ENCODE assay signal across 9 cellular contexts in the genomic region with DNA sequence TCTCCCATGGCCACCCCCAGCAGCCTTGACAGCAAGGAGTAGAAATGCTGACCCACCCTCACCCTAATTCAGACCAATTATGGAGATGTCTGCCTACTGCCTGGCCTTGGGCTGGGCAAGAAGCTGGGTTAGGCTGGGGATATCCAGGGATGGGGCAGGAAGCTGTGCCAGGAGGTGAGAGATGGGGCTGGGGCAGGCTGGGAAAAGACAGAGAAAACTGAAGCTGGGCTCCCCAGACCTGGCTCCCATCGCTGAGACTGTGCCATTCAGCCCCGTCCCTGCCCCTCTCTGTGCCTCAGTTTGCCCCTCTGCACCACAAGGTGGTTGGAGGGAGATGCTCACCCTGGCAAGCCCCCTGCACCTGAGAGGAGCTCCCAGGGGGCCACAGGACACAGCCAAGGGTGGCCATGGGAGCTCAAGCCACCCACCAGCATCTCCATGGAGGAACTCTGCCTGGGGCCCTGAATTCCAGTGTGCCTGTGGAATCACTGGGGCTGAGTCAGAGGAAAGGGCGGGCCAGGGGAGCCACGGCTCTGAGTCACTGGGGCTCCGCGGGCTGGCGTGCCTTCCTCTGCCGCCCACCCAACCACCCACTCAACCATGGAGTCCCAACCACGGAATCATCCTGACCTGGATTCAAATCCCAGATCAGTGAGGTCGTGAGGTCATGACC. TPM values are rescaled to one million over a fixed set of nuclear protein-coding genes. Genes with fewer than 3 reads are reported as not detected.
DNase-seq lines count a peak whose midpoint lies in the region; ATAC-seq and TF ChIP-seq lines count a peak whose summit lies in the region.
"Had no signal": no experiment of that assay in that cellular context is flagged by ENCODE, and none has a peak within 500 bp of the region (broad histone marks: within the 10 kb centered on the region; RNA-seq: fewer than 3 reads in every experiment).

No MANE protein-coding gene starts in this region.

- H3K27ac ChIP-seq in ovary, result no peak overlapping the region

- no peak for TF ChIP-seq CTCF in chondrocyte (IDR thresholded peaks at IDR 0.05)
- TF ChIP-seq CTCF in omental fat pad (IDR thresholded peaks at IDR 0.05), result no peak
- no peak for TF ChIP-seq CTCF in ovary (IDR thresholded peaks at IDR 0.05)

- H3K27me3 Mint-ChIP-seq in chondrocyte (ENCODE audit: low read depth), result no peaks in the 10 kb centered on the region

- H3K4me3 ChIP-seq in MG63 (no peak overlapping the region), ovary (no peak overlapping the region)

- H3K9me3 ChIP-seq in MG63 (no peaks in the 10 kb centered on the region), ovary (no peaks in the 10 kb centered on the region)

- DNase-seq in ELF-1 (ENCODE audit: low read depth, low spot score), result peak; percentile 67
- peak; percentile 92 for DNase-seq in MG63
- no peak for DNase-seq in chondrocyte (ENCODE audit: low spot score)
- DNase-seq in omental fat pad (ENCODE audit: low spot score), result no peak
- DNase-seq in ovary, result no peak
- DNase-seq in NCI-H1105 (lab: John Stamatoyannopoulos, UW), result no peak
- DNase-seq in NCI-H524 treated with DMSO at 0.1 percent for 48 hours (lab: John Stamatoyannopoulos, UW), result no peak
- DNase-seq: activated gamma-delta T cell, immature natural killer cell had no signal

- 43 to 54% (median 49%) methylated on average over 10 of the region's 10 CpGs for WGBS in ovary, 3 donors

- peaks cover 6% of the 10 kb centered on the region for H3K4me1 ChIP-seq in ovary (ENCODE audit: insufficient read depth)

- no peak for TF ChIP-seq EP300 in ovary (IDR thresholded peaks at IDR 0.05)

- peaks cover 34% of the 10 kb centered on the region for H3K4me1 Mint-ChIP-seq in chondrocyte (ENCODE audit: low read depth)

- H3K27ac Mint-ChIP-seq in chondrocyte (ENCODE audit: unreplicated experiment), result peak overlapping the region; percentile 89
- H3K27ac Mint-ChIP-seq: immature natural killer cell had no signal

- intact Hi-C loops in ovary (cut with DNase I), result no loop called here

- no peaks in the 10 kb centered on the region for H3K36me3 Mint-ChIP-seq in chondrocyte (ENCODE audit: low read depth)

- H3K9me3 Mint-ChIP-seq in chondrocyte (ENCODE audit: low read depth), result no peaks in the 10 kb centered on the region

- H3K36me3 ChIP-seq in MG63 (no peaks in the 10 kb centered on the region), ovary (no peaks in the 10 kb centered on the region)

- TF ChIP-seq POLR2A in ovary (IDR thresholded peaks at IDR 0.05), result no peak

- ATAC-seq in omental fat pad (ENCODE audit: low FRiP score), result peak; percentile 84

- H3K27me3 ChIP-seq in MG63 (no peaks in the 10 kb centered on the region), ovary (no peaks in the 10 kb centered on the region)

- no peak overlapping the region for H3K4me3 Mint-ChIP-seq in chondrocyte (ENCODE audit: unreplicated experiment)
- H3K4me3 Mint-ChIP-seq: immature natural killer cell had no signal

RNA-seq across cellular contexts. Expression of gene CARD10, which starts 6.0 kb away (rescaled TPM):
- 17.1 and 18.9 TPM in 2 replicates for total RNA-seq in MG63 (2014; rRNA removed; shearing (Covaris generic); ENCODE audit: low replicate concordance)
- 7.0 to 14.2 TPM (median 13.5 TPM) in 3 replicates for total RNA-seq in chondrocyte
- total RNA-seq in omental fat pad, result 10 to 100 TPM in 1 of 4 donors, 1 to 10 TPM in 3; 2.5 to 18.8 (median 4.8) TPM
- 10 to 100 TPM in 4 of 7 donors, 1 to 10 TPM in 3; 4.8 to 13.6 (median 10.1) TPM for total RNA-seq in ovary
- 1 to 10 TPM in 1 of 2 donors, under 1 TPM in 1; 0.72 to 7.9 TPM for polyA plus RNA-seq in ovary

RNA-seq across cellular contexts. Expression of gene CDC42EP1, which starts 35.1 kb away (rescaled TPM):
- 31.6 and 38.5 TPM in 2 replicates for total RNA-seq in MG63 (2014; rRNA removed; shearing (Covaris generic); ENCODE audit: low replicate concordance)
- total RNA-seq in chondrocyte (155 to 167 TPM (median 156 TPM) in 3 replicates), omental fat pad (10 to 100 TPM; 33.1 to 63.0 (median 39.2) TPM), ovary (100 to 1,000 TPM in 2 of 7 donors, 10 to 100 TPM in 5; 25.6 to 125 (median 89.7) TPM)
- 10 to 100 TPM in 1 of 2 donors, 1 to 10 TPM in 1; 3.4 to 41.3 TPM for polyA plus RNA-seq in ovary

RNA-seq across cellular contexts. Expression of gene MFNG, which starts 39.0 kb away (rescaled TPM):
- 0.27 and 0.66 TPM in 2 replicates for total RNA-seq in MG63 (2014; rRNA removed; shearing (Covaris generic); ENCODE audit: low replicate concordance)
- total RNA-seq in chondrocyte (1.1 to 2.1 TPM (median 1.2 TPM) in 3 replicates), omental fat pad (10 to 100 TPM; 16.0 to 64.2 (median 35.7) TPM), ovary (10 to 100 TPM in 1 of 7 donors, 1 to 10 TPM in 6; 4.4 to 11.1 (median 7.1) TPM)
- polyA plus RNA-seq in ovary, result 1 to 10 TPM; 4.7 to 7.1 TPM

RNA-seq across cellular contexts. Expression of gene LGALS2, which starts 54.7 kb away (rescaled TPM):
- not detected in 2 replicates for total RNA-seq in MG63 (2014; rRNA removed; shearing (Covaris generic); ENCODE audit: low replicate concordance)
- total RNA-seq in chondrocyte, result not detected in 3 replicates
- total RNA-seq in omental fat pad, result 10 to 100 TPM in 1 of 4 donors, 1 to 10 TPM in 2, not detected in 1; 1.8 to 13.6 (median 3.6) TPM
- total RNA-seq in ovary, result 1 to 10 TPM in 2 of 7 donors, not detected in 5; 1.7 to 2.6 TPM
- 1 to 10 TPM in 1 of 2 donors, under 1 TPM in 1; 0.35 to 2.6 TPM for polyA plus RNA-seq in ovary

Comparison
In these comparisons a context has a peak if more than half of its experiments do, and no peak if none do; other contexts are left out.
1. DNase-seq: peak in ELF-1 (single experiment) and MG63 (single experiment); none in chondrocyte (single experiment), omental fat pad (single experiment), ovary (0 of 5), NCI-H1105 (single experiment) and NCI-H524 treated with DMSO at 0.1 percent for 48 hours (single experiment).